10 cellular contexts compared by ENCODE assay signal in the genomic region with DNA sequence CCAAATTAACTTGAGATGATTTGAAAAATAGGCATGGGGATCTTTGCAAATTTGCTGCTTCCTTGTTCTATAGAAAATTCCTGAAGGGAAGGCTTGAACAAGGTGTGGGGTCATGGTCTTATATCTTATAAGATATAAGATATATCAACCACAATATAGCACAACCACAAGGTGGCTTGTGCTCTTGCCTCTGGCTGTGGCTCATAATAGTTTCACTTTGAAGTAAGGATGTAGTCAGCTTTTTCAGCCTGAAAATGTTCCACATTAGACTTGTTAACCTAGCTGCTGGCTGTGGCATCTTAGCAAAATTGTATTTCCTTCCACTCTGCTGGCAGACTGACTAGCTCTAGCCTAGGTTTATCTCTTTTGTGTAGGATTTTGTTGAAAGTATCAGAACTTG.
DNase-seq lines count a peak whose midpoint lies in the region; ATAC-seq and TF ChIP-seq lines count a peak whose summit lies in the region.
"Had no signal": no experiment of that assay in that cellular context is flagged by ENCODE, and none has a peak within 500 bp of the region (broad histone marks: within the 10 kb centered on the region; RNA-seq: fewer than 3 reads in every experiment).

No MANE protein-coding gene starts in this region.

- POLR2A ChIA-PET in Caco-2 (lab: Charles Lee): no interaction called here

- DNase-seq in Caco-2 (no peak), right lobe of liver (no peak), NCI-H1417 treated with DMSO at 0.1 percent for 48 hours (lab: John Stamatoyannopoulos, UW) (no peak), occipital lobe (lab: John Stamatoyannopoulos, UW) (no peak), NCI-H510A (lab: John Stamatoyannopoulos, UW) (no peak)
- DNase-seq in activated naive CD8-positive, alpha-beta T cell treated with anti-CD3 and anti-CD28 coated beads, Interleukin-2, amount 50 U/mL, for 24 hours: no peak
- DNase-seq: lower lobe of right lung, substantia nigra had no signal

- H3K36me3 ChIP-seq in Caco-2 (ENCODE audit: control insufficient read depth, insufficient read depth, low read length): no peaks in the 10 kb centered on the region
- no peaks in the 10 kb centered on the region for H3K36me3 ChIP-seq in right lobe of liver
- H3K36me3 ChIP-seq: lower lobe of right lung had no signal

- CTCF ChIA-PET in Caco-2 (lab: Charles Lee): interaction anchor here (0.6 kb wide), 1 partner anchor 168 kb away, joined by 3 read pairs; no protein-coding TSS in a partner anchor

- H3K27me3 Mint-ChIP-seq in Caco-2 (ENCODE audit: insufficient read depth, unreplicated experiment): no peaks in the 10 kb centered on the region
- no peaks in the 10 kb centered on the region for H3K27me3 Mint-ChIP-seq in activated naive CD8-positive, alpha-beta T cell treated with anti-CD3 and anti-CD28 coated beads, Interleukin-2, amount 50 U/mL, for 24 hours

- no peak for TF ChIP-seq EP300 in Ishikawa (IDR thresholded peaks at IDR 0.05; ENCODE audit: borderline replicate concordance)

- H3K9me3 Mint-ChIP-seq in Caco-2 (ENCODE audit: unreplicated experiment): peaks cover 14% of the 10 kb centered on the region
- no peaks in the 10 kb centered on the region for H3K9me3 Mint-ChIP-seq in activated naive CD8-positive, alpha-beta T cell treated with anti-CD3 and anti-CD28 coated beads, Interleukin-2, amount 50 U/mL, for 24 hours

- 0 out of 2 replicates have a peak, but pooled peaks have one; percentile 18 for TF ChIP-seq RAD21 in Ishikawa (IDR thresholded peaks at IDR 0.05; ENCODE audit: low read depth)

- intact Hi-C loops in Caco-2 (cut with micrococcal nuclease; ENCODE audit: unreplicated experiment): loop anchor here (2.0 to 10.0 kb wide), 2 partner anchors 188 to 476 kb away; no protein-coding TSS in a partner anchor
- intact Hi-C loops in right lobe of liver (cut with DNase I): no loop called here

- H3K9me3 ChIP-seq in Caco-2 (no peaks in the 10 kb centered on the region), right lobe of liver (no peaks in the 10 kb centered on the region)
- H3K9me3 ChIP-seq: lower lobe of right lung had no signal

- no peaks in the 10 kb centered on the region for H3K36me3 Mint-ChIP-seq in Caco-2 (ENCODE audit: insufficient read depth, unreplicated experiment)
- H3K36me3 Mint-ChIP-seq in activated naive CD8-positive, alpha-beta T cell treated with anti-CD3 and anti-CD28 coated beads, Interleukin-2, amount 50 U/mL, for 24 hours (ENCODE audit: low read depth): no peaks in the 10 kb centered on the region

- peak; percentile 14 to 23 for TF ChIP-seq CTCF in Caco-2 (IDR thresholded peaks at IDR 0.05; ENCODE audit: insufficient read depth in 1 of 2, low read depth in 1 of 2, low read length in 1 of 2, severe bottlenecking in 1 of 2, unreplicated experiment in 1 of 2)
- peak in 2 of 4 donors; percentile 14 to 20 for TF ChIP-seq CTCF in right lobe of liver (IDR thresholded peaks at IDR 0.05)

- H3K27ac Mint-ChIP-seq in Caco-2 (ENCODE audit: unreplicated experiment): no peak overlapping the region
- no peak overlapping the region for H3K27ac Mint-ChIP-seq in activated naive CD8-positive, alpha-beta T cell treated with anti-CD3 and anti-CD28 coated beads, Interleukin-2, amount 50 U/mL, for 24 hours

- no TSS peak for BruUV-seq in Caco-2 (replicated peaks; lab: Mats Ljungman, UMichigan)

- H3K4me3 ChIP-seq in Caco-2 (ENCODE audit: low read depth, low read length) (no peak overlapping the region), right lobe of liver (no peak overlapping the region)
- H3K4me3 ChIP-seq: lower lobe of right lung had no signal

- H3K27me3 ChIP-seq in Caco-2 (replicated peaks; ENCODE audit: control insufficient read depth, insufficient read depth, low read length) (no peaks in the 10 kb centered on the region), right lobe of liver (no peaks in the 10 kb centered on the region)

- H3K4me1 Mint-ChIP-seq in Caco-2 (ENCODE audit: low read depth, unreplicated experiment): peaks cover 4% of the 10 kb centered on the region
- H3K4me1 Mint-ChIP-seq in activated naive CD8-positive, alpha-beta T cell treated with anti-CD3 and anti-CD28 coated beads, Interleukin-2, amount 50 U/mL, for 24 hours: peaks cover 51% of the 10 kb centered on the region

- TF ChIP-seq POLR2A in right lobe of liver (IDR thresholded peaks at IDR 0.05): no peak

- H3K4me1 ChIP-seq in Caco-2 (peaks cover 12% of the 10 kb centered on the region), right lobe of liver (no peaks in the 10 kb centered on the region)
- H3K4me1 ChIP-seq: lower lobe of right lung had no signal

- ATAC-seq in activated naive CD8-positive, alpha-beta T cell treated with anti-CD3 and anti-CD28 coated beads, Interleukin-2, amount 50 U/mL, for 24 hours: peak; percentile 76
- ATAC-seq in right lobe of liver (peak; percentile 28 to 71 (median 42)), GM19351 (IDR thresholded peaks at IDR 0.05; ENCODE audit: unreplicated experiment) (no peak)

- H3K27ac ChIP-seq in right lobe of liver: no peak overlapping the region
- H3K27ac ChIP-seq: lower lobe of right lung had no signal

- H3K4me3 Mint-ChIP-seq in Caco-2 (ENCODE audit: unreplicated experiment): no peak overlapping the region
- H3K4me3 Mint-ChIP-seq in activated naive CD8-positive, alpha-beta T cell treated with anti-CD3 and anti-CD28 coated beads, Interleukin-2, amount 50 U/mL, for 24 hours: no peak overlapping the region

TF ChIP-seq in Ishikawa, 13 proteins besides CTCF, POLR2A, EP300 and RAD21:
- TF ChIP-seq TCF12 (IDR thresholded peaks at IDR 0.05; ENCODE audit: low read depth) (no peak), NFIC (IDR thresholded peaks at IDR 0.05) (no peak), TEAD4 (IDR thresholded peaks at IDR 0.05) (no peak), EGR1 (IDR thresholded peaks at IDR 0.05) (no peak), FOXM1 (IDR thresholded peaks at IDR 0.05; ENCODE audit: borderline replicate concordance, low read depth) (no peak), CREB1 (IDR thresholded peaks at IDR 0.05; ENCODE audit: low read depth) (no peak), TAF1 (IDR thresholded peaks at IDR 0.05; ENCODE audit: low read depth) (no peak), YY1 (IDR thresholded peaks at IDR 0.05; ENCODE audit: low read depth) (no peak), ZBTB7A (IDR thresholded peaks at IDR 0.05; ENCODE audit: low read depth) (no peak), CEBPB (IDR thresholded peaks at IDR 0.05) (no peak), REST (IDR thresholded peaks at IDR 0.05; ENCODE audit: low read depth) (no peak)
- TF ChIP-seq, protein P1, sequence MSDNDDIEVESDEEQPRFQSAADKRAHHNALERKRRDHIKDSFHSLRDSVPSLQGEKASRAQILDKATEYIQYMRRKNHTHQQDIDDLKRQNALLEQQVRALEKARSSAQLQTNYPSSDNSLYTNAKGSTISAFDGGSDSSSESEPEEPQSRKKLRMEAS (IDR thresholded peaks at IDR 0.05): no peak
- TF ChIP-seq, protein P2, sequence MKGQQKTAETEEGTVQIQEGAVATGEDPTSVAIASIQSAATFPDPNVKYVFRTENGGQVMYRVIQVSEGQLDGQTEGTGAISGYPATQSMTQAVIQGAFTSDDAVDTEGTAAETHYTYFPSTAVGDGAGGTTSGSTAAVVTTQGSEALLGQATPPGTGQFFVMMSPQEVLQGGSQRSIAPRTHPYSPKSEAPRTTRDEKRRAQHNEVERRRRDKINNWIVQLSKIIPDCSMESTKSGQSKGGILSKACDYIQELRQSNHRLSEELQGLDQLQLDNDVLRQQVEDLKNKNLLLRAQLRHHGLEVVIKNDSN (IDR thresholded peaks at IDR 0.05): no peak
